Comparison of ENCODE assay signal across 1 cellular context in the genomic region with DNA sequence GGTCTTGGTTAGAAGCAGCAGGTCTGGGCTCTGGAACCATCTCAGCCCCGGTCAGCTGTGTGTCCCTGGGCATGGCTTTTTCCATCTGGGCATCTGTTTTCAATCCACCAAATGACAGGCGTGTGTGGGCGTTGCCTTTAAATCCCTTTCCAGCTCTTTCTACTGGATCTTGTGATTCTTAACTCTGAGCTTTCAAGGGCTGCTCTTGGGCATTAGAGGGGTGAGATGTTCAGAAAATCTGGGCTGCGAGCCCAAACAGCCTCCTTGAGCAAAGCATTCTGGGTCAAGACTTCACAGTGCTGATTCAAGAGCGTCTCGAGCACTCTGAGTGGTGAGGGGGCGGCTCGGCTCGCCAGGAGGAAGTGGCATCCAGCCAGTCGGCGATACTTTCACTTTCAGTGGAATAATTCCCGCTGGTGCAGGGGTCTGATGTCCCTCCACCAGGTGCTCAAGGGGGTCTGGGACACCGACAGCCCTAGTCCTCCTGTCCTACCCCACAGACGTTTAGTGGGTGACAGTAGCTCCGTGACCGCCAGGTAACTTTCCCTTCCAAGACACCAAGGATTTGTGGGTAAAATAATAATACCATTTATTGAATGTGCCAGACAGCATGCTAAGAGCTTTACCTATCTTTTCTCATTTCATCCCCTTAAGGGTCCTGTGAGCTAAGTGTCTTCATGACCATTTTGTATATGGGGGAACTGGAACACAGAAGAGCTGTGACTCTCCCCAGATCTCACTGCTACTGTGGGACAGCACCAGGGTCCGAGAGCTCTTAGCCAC.
TF ChIP-seq lines count a peak whose summit lies in the region.

No MANE protein-coding gene starts in this region.

TF ChIP-seq in GM12878, 131 proteins besides CTCF, POLR2A, EP300 and RAD21 (continued from another document):
- TF ChIP-seq, protein P1, sequence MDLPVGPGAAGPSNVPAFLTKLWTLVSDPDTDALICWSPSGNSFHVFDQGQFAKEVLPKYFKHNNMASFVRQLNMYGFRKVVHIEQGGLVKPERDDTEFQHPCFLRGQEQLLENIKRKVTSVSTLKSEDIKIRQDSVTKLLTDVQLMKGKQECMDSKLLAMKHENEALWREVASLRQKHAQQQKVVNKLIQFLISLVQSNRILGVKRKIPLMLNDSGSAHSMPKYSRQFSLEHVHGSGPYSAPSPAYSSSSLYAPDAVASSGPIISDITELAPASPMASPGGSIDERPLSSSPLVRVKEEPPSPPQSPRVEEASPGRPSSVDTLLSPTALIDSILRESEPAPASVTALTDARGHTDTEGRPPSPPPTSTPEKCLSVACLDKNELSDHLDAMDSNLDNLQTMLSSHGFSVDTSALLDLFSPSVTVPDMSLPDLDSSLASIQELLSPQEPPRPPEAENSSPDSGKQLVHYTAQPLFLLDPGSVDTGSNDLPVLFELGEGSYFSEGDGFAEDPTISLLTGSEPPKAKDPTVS (IDR thresholded peaks at IDR 0.05; ENCODE audit: low read depth, low read length) = no peak
- TF ChIP-seq ZZZ3 (IDR thresholded peaks at IDR 0.05; ENCODE audit: control insufficient read depth, insufficient read length, low read depth) (no peak), CHD1 (IDR thresholded peaks at IDR 0.05; ENCODE audit: low read depth, low read length) (no peak), MYB (IDR thresholded peaks at IDR 0.05; ENCODE audit: borderline replicate concordance, low read depth, low read length) (no peak)
- TF ChIP-seq, protein P2, sequence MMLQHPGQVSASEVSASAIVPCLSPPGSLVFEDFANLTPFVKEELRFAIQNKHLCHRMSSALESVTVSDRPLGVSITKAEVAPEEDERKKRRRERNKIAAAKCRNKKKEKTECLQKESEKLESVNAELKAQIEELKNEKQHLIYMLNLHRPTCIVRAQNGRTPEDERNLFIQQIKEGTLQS (IDR thresholded peaks at IDR 0.05; ENCODE audit: borderline replicate concordance, extremely low read depth, low read depth, low read length) = no peak
